Comparison of ENCODE assay signal across 25 cellular contexts in genomic region chr15:93139436-93139835, GRCh38. TPM values are rescaled to one million over a fixed set of nuclear protein-coding genes. Genes with fewer than 3 reads are reported as not detected.
"Had no signal": no experiment of that assay in that cellular context is flagged by ENCODE, and none has a peak within 500 bp of the region (broad histone marks: within the 10 kb centered on the region; RNA-seq: fewer than 3 reads in every experiment).

No MANE protein-coding gene starts in this region.

- DNase-seq: IMR-90, Karpas-422, KG1, MG63, NCI-H1092, NCI-H1105 treated with DMSO at 0.1 percent for 48 hours, NCI-H1417 treated with DMSO at 0.1 percent for 48 hours, NCI-H146, NCI-H1694 treated with DMSO at 0.1 percent for 48 hours, NCI-H1930, NCI-H2081, NCI-H2107, NCI-H2227 treated with DMSO at 0.1 percent for 48 hours, NCI-H446, NCI-H510A, NCI-H524 treated with DMSO at 0.1 percent for 48 hours, NCI-H69, NCI-H774, Right ventricle myocardium superior, RPMI8226, SIG-M5, SK-N-SH had no signal

- ATAC-seq: HepG2 had no signal

- H3K36me3 ChIP-seq: MG63 had no signal

- H3K4me3 ChIP-seq: MG63 had no signal

- H3K4me2 ChIP-seq: SK-N-SH had no signal

- H3K9me3 ChIP-seq: MG63, SK-N-SH had no signal

- H3K9ac ChIP-seq: SK-N-SH had no signal

- H3K27me3 ChIP-seq: MG63 had no signal

RNA-seq across cellular contexts. Expression of gene RGMA, which starts 50.4 kb away (rescaled TPM):
- total RNA-seq: HepG2, HT1080, SK-MEL-5 had no signal
- polyA plus RNA-seq: HepG2 had no signal
